In the genomic region with DNA sequence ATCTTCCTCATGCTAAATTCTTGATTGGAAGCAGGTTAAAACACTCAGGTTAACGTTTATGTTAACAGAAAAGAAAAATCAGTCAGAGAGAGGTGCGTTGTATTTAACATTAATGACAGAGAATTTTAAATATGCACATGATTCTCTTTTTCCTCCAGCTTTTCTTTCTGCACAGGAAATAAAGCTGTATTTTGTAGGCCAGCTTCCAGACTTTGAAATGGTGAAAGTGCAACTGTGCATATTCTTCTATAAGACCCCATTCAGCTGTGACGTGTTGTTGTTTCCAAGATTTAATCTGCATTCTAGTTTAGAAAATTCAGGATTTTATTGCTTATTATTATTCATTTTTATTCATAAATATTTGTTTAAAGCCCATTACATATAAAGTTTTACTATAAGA, we compare ENCODE assay signal across 12 cellular contexts. TPM values are rescaled to one million over a fixed set of nuclear protein-coding genes. Genes with fewer than 3 reads are reported as not detected.
DNase-seq lines count a peak whose midpoint lies in the region; ATAC-seq and TF ChIP-seq lines count a peak whose summit lies in the region.
"Had no signal": no experiment of that assay in that cellular context is flagged by ENCODE, and none has a peak within 500 bp of the region (broad histone marks: within the 10 kb centered on the region; RNA-seq: fewer than 3 reads in every experiment).

No MANE protein-coding gene starts in this region.

- H3K36me3 Mint-ChIP-seq in T-cell = no peaks in the 10 kb centered on the region

- H3K9me3 Mint-ChIP-seq in T-cell = no peaks in the 10 kb centered on the region
- H3K9me3 Mint-ChIP-seq: neural crest cell had no signal

- H3K4me3 ChIP-seq in cardiac muscle cell (no peak overlapping the region), gastroesophageal sphincter (peak overlapping the region in 1 of 2 donors; percentile 10), transverse colon (no peak overlapping the region)

- H3K27ac Mint-ChIP-seq in T-cell = peak overlapping the region; percentile 83 to 89

- ATAC-seq in left ventricle myocardium superior (no peak), T-cell (replicated peaks in 1 of 4) (no peak), gastroesophageal sphincter (no peak), GM21786 (IDR thresholded peaks at IDR 0.05; ENCODE audit: unreplicated experiment) (no peak), GM21619 (IDR thresholded peaks at IDR 0.05; ENCODE audit: unreplicated experiment) (no peak)

- H3K9me3 ChIP-seq in cardiac muscle cell (ENCODE audit: low read depth) (no peaks in the 10 kb centered on the region), gastroesophageal sphincter (no peaks in the 10 kb centered on the region), transverse colon (no peaks in the 10 kb centered on the region)

- DNase-seq in cardiac muscle cell (ENCODE audit: low read depth in 1 of 2, low spot score in 1 of 2) (no peak), left ventricle myocardium superior (no peak), T-cell (no peak), transverse colon (no peak), NCI-H1694 (lab: John Stamatoyannopoulos, UW) (no peak)
- DNase-seq: activated effector memory CD4-positive, alpha-beta T cell treated with anti-CD3 and anti-CD28 coated beads, Interleukin-2, amount 50 U/mL, for 16 hours; NCI-H1694 treated with DMSO at 0.1 percent for 48 hours; Right ventricle myocardium superior had no signal

- H3K4me3 Mint-ChIP-seq in T-cell = peak overlapping the region; percentile 69 to 76 (median 74)
- H3K4me3 Mint-ChIP-seq: neural crest cell had no signal

- no peak for TF ChIP-seq CTCF in cardiac muscle cell (IDR thresholded peaks at IDR 0.05; ENCODE audit: low read depth, low read length)
- no peak for TF ChIP-seq CTCF in gastroesophageal sphincter (IDR thresholded peaks at IDR 0.05)
- TF ChIP-seq CTCF in transverse colon (IDR thresholded peaks at IDR 0.05) = no peak

- TF ChIP-seq EP300 in gastroesophageal sphincter (IDR thresholded peaks at IDR 0.05) = no peak
- no peak for TF ChIP-seq EP300 in transverse colon (IDR thresholded peaks at IDR 0.05; ENCODE audit: low read depth)

- intact Hi-C loops in left ventricle myocardium superior (cut with micrococcal nuclease) = no loop called here
- intact Hi-C loops in transverse colon (cut with DNase I; ENCODE audit: low total_unique reads) = no loop called here

- no peak for TF ChIP-seq POLR2A in gastroesophageal sphincter (IDR thresholded peaks at IDR 0.05)
- TF ChIP-seq POLR2A in transverse colon (IDR thresholded peaks at IDR 0.05) = no peak

- peaks cover 82 to 93% (median 84%) of the 10 kb centered on the region in 3 donors for H3K4me1 Mint-ChIP-seq in T-cell

- 24 to 30% methylated on average over 3 of the region's 3 CpGs for WGBS in gastroesophageal sphincter (ENCODE audit: low coverage in 1 of 2), 2 donors
- WGBS in transverse colon (ENCODE audit: low coverage in 1 of 2), 2 donors = 40 to 51% methylated on average over 3 of the region's 3 CpGs

- H3K36me3 ChIP-seq in cardiac muscle cell (no peaks in the 10 kb centered on the region), gastroesophageal sphincter (no peaks in the 10 kb centered on the region), transverse colon (no peaks in the 10 kb centered on the region)

- H3K27me3 Mint-ChIP-seq in T-cell = no peaks in the 10 kb centered on the region

- CTCF ChIA-PET in T-cell (lab: Charles Lee) = interaction anchor here (0.7 to 1.6 kb wide), 6 partner anchors 9 to 167 kb away, joined by 3 to 4 read pairs (median 3); no protein-coding TSS in a partner anchor

- POLR2A ChIA-PET in T-cell (lab: Charles Lee) = interaction anchor here (0.5 to 1.8 kb wide), 8 partner anchors 10 to 118 kb away, joined by 3 to 4 read pairs (median 3); no protein-coding TSS in a partner anchor

- in situ Hi-C loops in transverse colon (cut with MboI; ENCODE audit: low pct_ligation_motif_present in 1 of 4, low pct_unique_long_range_greater_than_20kb in 1 of 4, low sequenced_read_pairs in 3 of 4) = loop anchor here in 1 of 4 donors (25.0 kb wide), 1 partner anchor 157 kb away; no protein-coding TSS in a partner anchor

- peaks cover 79% of the 10 kb centered on the region for H3K4me1 ChIP-seq in cardiac muscle cell (ENCODE audit: low read depth)
- H3K4me1 ChIP-seq in gastroesophageal sphincter = peaks cover 41 to 100% (median 57%) of the 10 kb centered on the region in 3 donors
- peaks cover 50 to 98% (median 61%) of the 10 kb centered on the region in 4 donors for H3K4me1 ChIP-seq in transverse colon

- H3K27ac ChIP-seq in cardiac muscle cell (peak overlapping the region; percentile 58), gastroesophageal sphincter (peak overlapping the region; percentile 53 to 99 (median 78)), transverse colon (peak overlapping the region; percentile 51 to 97 (median 58))

- no peaks in the 10 kb centered on the region for H3K27me3 ChIP-seq in cardiac muscle cell
- H3K27me3 ChIP-seq in gastroesophageal sphincter = no peaks in the 10 kb centered on the region
- H3K27me3 ChIP-seq in transverse colon = no peaks in the 10 kb centered on the region

RNA-seq across cellular contexts. Expression of gene MBNL1, which starts 11.8 kb away (rescaled TPM):
- 72.7 and 75.1 TPM in 2 replicates for total RNA-seq in cardiac muscle cell
- 18.1 and 21.2 TPM in 2 replicates for polyA plus RNA-seq in cardiac muscle cell
- 172 TPM for total RNA-seq in left ventricle myocardium superior
- total RNA-seq in T-cell = 100 to 1,000 TPM; 408 to 705 (median 423) TPM
- 100 to 1,000 TPM; 623 to 745 (median 684) TPM for total RNA-seq in gastroesophageal sphincter
- total RNA-seq in transverse colon = 100 to 1,000 TPM; 232 to 658 (median 509) TPM
